8 cellular contexts compared by ENCODE assay signal in the genomic region with DNA sequence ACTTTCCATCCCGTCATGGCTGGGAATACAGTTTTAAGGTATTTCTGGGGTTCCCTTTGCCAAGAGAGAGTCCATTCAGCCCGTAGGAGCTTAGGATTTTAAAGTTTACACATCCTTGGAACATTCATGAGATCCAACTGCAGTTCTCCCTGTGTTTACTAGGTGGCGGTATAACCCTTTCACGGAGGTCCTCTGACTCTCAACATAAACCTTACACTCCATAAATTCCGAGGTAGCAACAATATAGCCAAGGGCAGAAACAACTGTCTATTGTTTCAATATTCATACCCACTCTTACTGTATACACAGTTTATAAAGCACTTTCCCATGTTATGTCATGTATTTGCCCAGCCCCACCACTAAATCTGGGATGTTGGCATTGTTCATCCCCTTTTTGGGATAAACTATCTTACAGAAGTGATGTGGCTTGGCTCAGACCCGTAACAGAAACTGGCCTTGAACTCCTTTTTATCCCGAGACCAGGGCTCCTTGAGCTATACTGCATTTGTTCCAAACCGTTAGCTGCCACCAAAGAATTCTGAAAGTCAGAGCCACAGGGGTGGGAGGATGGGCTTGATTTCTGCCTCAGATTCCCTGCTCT.
A peak's percentile ranks its signal among the peaks of the same experiment; 100 is the strongest.
DNase-seq lines count a peak whose midpoint lies in the region; ATAC-seq, FAIRE-seq and TF ChIP-seq lines count a peak whose summit lies in the region.

No MANE protein-coding gene starts in this region.

- H3K27ac ChIP-seq in Panc1 (ENCODE audit: low read length) = no peak overlapping the region

- H3K4me1 Mint-ChIP-seq in endothelial cell (ENCODE audit: unreplicated experiment) = no peaks in the 10 kb centered on the region

- H3K27me3 ChIP-seq in Panc1 (ENCODE audit: control insufficient read depth, insufficient read depth, low read length) = peaks cover 25% of the 10 kb centered on the region; the same call in 1 of the 2 replicates

- TF ChIP-seq POLR2A in GM12891 (IDR thresholded peaks at IDR 0.05; ENCODE audit: low read depth, low read length) = no peak

- 0 out of 2 replicates have a peak, but pooled peaks cover 2% of the 10 kb centered on the region for H3K9me3 ChIP-seq in Panc1 (ENCODE audit: control insufficient read depth, insufficient read depth, low read depth, low read length)

- H3K27me3 Mint-ChIP-seq in endothelial cell (ENCODE audit: unreplicated experiment) = no peaks in the 10 kb centered on the region

- POLR2A ChIA-PET in Panc1 (lab: Charles Lee) = no interaction called here

- ATAC-seq in Panc1 (peak; percentile 83), HG03469 (IDR thresholded peaks at IDR 0.05; ENCODE audit: unreplicated experiment) (no peak)

- no peak overlapping the region for H3K27ac Mint-ChIP-seq in endothelial cell (ENCODE audit: unreplicated experiment)

- FAIRE-seq in GM12891 (lab: Jason Lieb, UNC) = peak; percentile 87

- no peak overlapping the region for H3K4me3 ChIP-seq in Panc1 (ENCODE audit: low read depth in 2 of 2, low read length in 2 of 2)

- H3K4me3 Mint-ChIP-seq in endothelial cell (ENCODE audit: unreplicated experiment) = no peak overlapping the region

- in situ Hi-C loops in Panc1 (cut with HindIII; ENCODE audit: low pct_unique_long_range_greater_than_20kb, low sequenced_read_pairs) = no loop called here

- intact Hi-C loops in Panc1 (cut with micrococcal nuclease; ENCODE audit: unreplicated experiment) = loop anchor here (1.0 kb wide), 1 partner anchor 263 kb away; no protein-coding TSS in a partner anchor

- no peaks in the 10 kb centered on the region for H3K36me3 ChIP-seq in Panc1 (ENCODE audit: control insufficient read depth, insufficient read depth, low read length)

- no peaks in the 10 kb centered on the region for H3K9me3 Mint-ChIP-seq in endothelial cell (ENCODE audit: unreplicated experiment)

- CTCF ChIA-PET in Panc1 (lab: Charles Lee) = interaction anchor here (0.5 to 1.4 kb wide), 10 partner anchors 15 to 617 kb away, joined by 3 to 4 read pairs (median 3); no protein-coding TSS in a partner anchor

- no peaks in the 10 kb centered on the region for H3K4me1 ChIP-seq in Panc1 (ENCODE audit: control insufficient read depth, insufficient read depth, low read length)

- DNase-seq in AG08395 (ENCODE audit: low spot score) (peak; percentile 69), GM12891 (ENCODE audit: insufficient read length, low spot score) (peak; percentile 30), LHCN-M2 (ENCODE audit: low read depth) (peak; percentile 54), Panc1 (ENCODE audit: low read depth, low spot score) (peak; percentile 41), endothelial cell (ENCODE audit: low spot score) (no peak), myocyte (ENCODE audit: low read depth) (peak; percentile 56), GM19240 (ENCODE audit: insufficient read length, low spot score) (no peak)

- H3K36me3 Mint-ChIP-seq in endothelial cell (ENCODE audit: low read depth, unreplicated experiment) = no peaks in the 10 kb centered on the region

- no TSS peak for BruUV-seq in Panc1 (replicated peaks; lab: Mats Ljungman, UMichigan)

- peak; percentile 91 for TF ChIP-seq CTCF in Panc1 (IDR thresholded peaks at IDR 0.05)
- peak; percentile 81 for TF ChIP-seq CTCF in endothelial cell (IDR thresholded peaks at IDR 0.05; ENCODE audit: unreplicated experiment)

TF ChIP-seq in GM12891, 5 proteins besides CTCF, POLR2A, EP300 and RAD21:
- TF ChIP-seq POU2F2 (IDR thresholded peaks at IDR 0.05; ENCODE audit: low read depth, low read length) (no peak), POLR2AphosphoS5 (IDR thresholded peaks at IDR 0.05; ENCODE audit: low read depth, low read length) (no peak), TAF1 (IDR thresholded peaks at IDR 0.05; ENCODE audit: low read depth, low read length) (no peak), PAX5 (IDR thresholded peaks at IDR 0.05; ENCODE audit: insufficient read depth, low read length, severe bottlenecking) (no peak)

Comparison
In these comparisons a context has a peak if more than half of its experiments do, and no peak if none do; other contexts are left out.
1. DNase-seq: peak in AG08395 (single experiment), GM12891 (single experiment), LHCN-M2 (single experiment), Panc1 (single experiment) and myocyte (single experiment); none in endothelial cell (single experiment) and GM19240 (single experiment).